In genomic region chr21:44065428-44065827, GRCh38 we compare ENCODE assay signal across 8 cellular contexts. TPM values are rescaled to one million over a fixed set of nuclear protein-coding genes. Genes with fewer than 3 reads are reported as not detected.
A peak's percentile ranks its signal among the peaks of the same experiment; 100 is the strongest.
DNase-seq lines count a peak whose midpoint lies in the region; ATAC-seq, FAIRE-seq and TF ChIP-seq lines count a peak whose summit lies in the region.

No MANE protein-coding gene starts in this region.

- H3K27me3 Mint-ChIP-seq in CD4-positive, alpha-beta T cell = no peaks in the 10 kb centered on the region

- DNase-seq in CD4-positive, alpha-beta T cell = peak; percentile 58 to 91 (median 72)
- DNase-seq in Peyer's patch (peak in 2 of 3 donors; percentile 76 to 88), small intestine (peak; percentile 66), kidney glomerular epithelial cell (lab: John Stamatoyannopoulos, UW) (no peak), GM03348 (ENCODE audit: low spot score) (no peak)
- peak; percentile 90 for DNase-seq in activated effector memory CD4-positive, alpha-beta T cell treated with anti-CD3 and anti-CD28 coated beads, Interleukin-2, amount 50 U/mL, for 16 hours

- WGBS in small intestine, 3 donors = 67 to 83% (median 67%) methylated on average over 9 of the region's 9 CpGs

- peak overlapping the region; percentile 55 for H3K27ac ChIP-seq in CD4-positive, alpha-beta T cell (ENCODE audit: low read depth, low read length)
- H3K27ac ChIP-seq in Peyer's patch (peak overlapping the region; percentile 53 to 65 (median 60)), small intestine (ENCODE audit: low read depth in 1 of 2, low read length in 1 of 2) (peak overlapping the region; percentile 2 to 82)

- peaks cover 75% of the 10 kb centered on the region for H3K36me3 Mint-ChIP-seq in CD4-positive, alpha-beta T cell (ENCODE audit: low read depth)

- peak; percentile 91 for ATAC-seq in CD4-positive, alpha-beta T cell (ENCODE audit: poor library complexity)
- ATAC-seq in GM18498 (IDR thresholded peaks at IDR 0.05; ENCODE audit: unreplicated experiment) = no peak
- ATAC-seq in GM19351 (IDR thresholded peaks at IDR 0.05; ENCODE audit: unreplicated experiment) = no peak

- H3K27ac Mint-ChIP-seq in CD4-positive, alpha-beta T cell = peak overlapping the region; percentile 92

- no peaks in the 10 kb centered on the region for H3K9me3 Mint-ChIP-seq in CD4-positive, alpha-beta T cell

- H3K4me3 ChIP-seq in Peyer's patch (no peak overlapping the region), small intestine (ENCODE audit: low read depth in 1 of 2, low read length in 2 of 2) (no peak overlapping the region)

- peaks cover 0 to 5% (median 0%) of the 10 kb centered on the region in 4 donors for H3K4me1 ChIP-seq in Peyer's patch
- no peaks in the 10 kb centered on the region for H3K4me1 ChIP-seq in small intestine (ENCODE audit: control insufficient read depth in 2 of 2, insufficient read depth in 1 of 2, low read depth in 1 of 2, low read length in 1 of 2)

- no peak for TF ChIP-seq POLR2A in Peyer's patch (IDR thresholded peaks at IDR 0.05)

- H3K4me3 Mint-ChIP-seq in CD4-positive, alpha-beta T cell = peak overlapping the region; percentile 67

- CTCF ChIA-PET in CD4-positive, alpha-beta T cell (lab: Charles Lee) = interaction anchor here (0.8 to 1.9 kb wide), 2 partner anchors 27 to 52 kb away, joined by 3 to 9 read pairs; no protein-coding TSS in a partner anchor

- no peak for TF ChIP-seq CTCF in CD4-positive, alpha-beta T cell (IDR thresholded peaks at IDR 0.05)
- TF ChIP-seq CTCF in Peyer's patch (IDR thresholded peaks at IDR 0.05) = no peak

- H3K9me3 ChIP-seq in CD4-positive, alpha-beta T cell (ENCODE audit: control insufficient read depth, low read length) = no peaks in the 10 kb centered on the region
- H3K9me3 ChIP-seq in Peyer's patch (no peaks in the 10 kb centered on the region), small intestine (ENCODE audit: control insufficient read depth, low read depth) (no peaks in the 10 kb centered on the region)

- POLR2A ChIA-PET in CD4-positive, alpha-beta T cell (lab: Charles Lee) = interaction anchor here (0.9 to 4.8 kb wide), 7 partner anchors 11 to 53 kb away, joined by 3 to 49 read pairs (median 4); partner anchors contain the start of gene TRAPPC10

- H3K4me1 Mint-ChIP-seq in CD4-positive, alpha-beta T cell (ENCODE audit: low read depth) = peaks cover 60% of the 10 kb centered on the region

- H3K27me3 ChIP-seq in CD4-positive, alpha-beta T cell (ENCODE audit: control insufficient read depth, insufficient read depth, low read length) = no peaks in the 10 kb centered on the region
- H3K27me3 ChIP-seq in Peyer's patch (no peaks in the 10 kb centered on the region), small intestine (ENCODE audit: control insufficient read depth in 2 of 2, insufficient read depth in 2 of 2, low read length in 2 of 2) (no peaks in the 10 kb centered on the region)

- intact Hi-C loops in CD4-positive, alpha-beta T cell (cut with DNase I, micrococcal nuclease) = loop anchor here (1.0 to 10.0 kb wide), 4 partner anchors 19 to 271 kb away; no protein-coding TSS in a partner anchor

- no peak for FAIRE-seq in small intestine (lab: Jason Lieb, UNC)

- H3K36me3 ChIP-seq in Peyer's patch (peaks cover 0 to 79% (median 0%) of the 10 kb centered on the region in 3 donors), small intestine (ENCODE audit: control insufficient read depth in 2 of 2, insufficient read depth in 2 of 2, low read length in 2 of 2) (peaks cover 3 to 14% of the 10 kb centered on the region in 2 donors)

RNA-seq across cellular contexts. Expression of gene PWP2, which starts 41.8 kb away (rescaled TPM):
- total RNA-seq in CD4-positive, alpha-beta T cell = 10 to 100 TPM; 38.0 to 40.6 TPM
- total RNA-seq in Peyer's patch = 10 to 100 TPM in 2 of 4 donors, 1 to 10 TPM in 2; 5.6 to 63.5 (median 10.6) TPM
- 10 to 100 TPM in 2 of 3 donors, 1 to 10 TPM in 1; 6.7 to 44.0 (median 25.0) TPM for polyA plus RNA-seq in small intestine

RNA-seq across cellular contexts. Expression of gene TRAPPC10, which starts 53.3 kb away (rescaled TPM):
- 100 to 1,000 TPM in 1 of 2 experiments, 10 to 100 TPM in 1; 98.1 to 101 TPM for total RNA-seq in CD4-positive, alpha-beta T cell
- total RNA-seq in Peyer's patch = 100 to 1,000 TPM in 1 of 4 donors, 10 to 100 TPM in 3; 62.2 to 153 (median 93.0) TPM
- polyA plus RNA-seq in small intestine = 10 to 100 TPM in 1 of 3 donors, 1 to 10 TPM in 2; 8.4 to 14.0 (median 8.7) TPM

Comparison
In these comparisons a context has a peak if more than half of its experiments do, and no peak if none do; other contexts are left out.
1. DNase-seq: peak in CD4-positive, alpha-beta T cell (10 of 10), Peyer's patch (2 of 3), activated effector memory CD4-positive, alpha-beta T cell treated with anti-CD3 and anti-CD28 coated beads, Interleukin-2, amount 50 U/mL, for 16 hours (single experiment) and small intestine (single experiment); none in kidney glomerular epithelial cell (single experiment) and GM03348 (single experiment).
2. Peak in every context shown above with its lines, with median percentiles within 50 percentile points of each other: H3K27ac ChIP-seq.